8 cellular contexts compared by ENCODE assay signal in genomic region chr4:15469402-15470148, GRCh38. TPM values are rescaled to one million over a fixed set of nuclear protein-coding genes. Genes with fewer than 3 reads are reported as not detected.
DNase-seq lines count a peak whose midpoint lies in the region; ATAC-seq, FAIRE-seq and TF ChIP-seq lines count a peak whose summit lies in the region.

Gene CC2D2A (plus strand): TSS chr4:15469882. CDS start chr4:15475933, 6,051 bp downstream.

- no peaks in the 10 kb centered on the region for H3K9me2 ChIP-seq in GM23338 (ENCODE audit: insufficient read depth)

- ATAC-seq in GM23338 (peak; percentile 88), Panc1 (no peak), upper lobe of right lung (peak; percentile 96), HG03175 (IDR thresholded peaks at IDR 0.05; ENCODE audit: unreplicated experiment) (no peak)

- TF ChIP-seq CTCF in GM23338 (conservative IDR thresholded peaks at IDR 0.05; ENCODE audit: low read depth in 2 of 2) = no peak
- no peak for TF ChIP-seq CTCF in Panc1 (IDR thresholded peaks at IDR 0.05)
- TF ChIP-seq CTCF in upper lobe of right lung (IDR thresholded peaks at IDR 0.05) = no peak

- H3K9me3 Mint-ChIP-seq in GM23338 = no peaks in the 10 kb centered on the region

- no peaks in the 10 kb centered on the region for H3K36me3 Mint-ChIP-seq in GM23338 (ENCODE audit: low read depth)

- H3K27ac ChIP-seq in GM23338 (ENCODE audit: low read depth) = peak within 1 kb of the TSS; percentile 3; the same call in 1 of the 2 replicates
- H3K27ac ChIP-seq in Panc1 (ENCODE audit: low read length) = no peak within 1 kb of the TSS
- peak within 1 kb of the TSS in 1 of 2 donors; percentile 20 for H3K27ac ChIP-seq in esophagus (ENCODE audit: low read depth in 2 of 2, low read length in 1 of 2)
- H3K27ac ChIP-seq in upper lobe of right lung = peak within 1 kb of the TSS; percentile 74

- H3K27me3 Mint-ChIP-seq in GM23338 (ENCODE audit: insufficient read depth, low read depth, poor library complexity) = peaks cover 2% of the 10 kb centered on the region

- in situ Hi-C loops in Panc1 (cut with HindIII; ENCODE audit: low pct_unique_long_range_greater_than_20kb, low sequenced_read_pairs) = no loop called here

- CTCF ChIA-PET in Panc1 (lab: Charles Lee) = no interaction called here

- peak within 1 kb of the TSS; percentile 46 for H3K4me3 ChIP-seq in GM23338
- H3K4me3 ChIP-seq in Panc1 (ENCODE audit: low read depth in 2 of 2, low read length in 2 of 2) = peak within 1 kb of the TSS; percentile 25 to 29; a peak in 2 of 4 replicates
- H3K4me3 ChIP-seq in esophagus (ENCODE audit: low read depth in 1 of 2, low read length in 2 of 2) = peak within 1 kb of the TSS; percentile 26 to 48
- peak within 1 kb of the TSS; percentile 24 for H3K4me3 ChIP-seq in mononuclear cell (ENCODE audit: low read length)
- peak within 1 kb of the TSS; percentile 65 for H3K4me3 ChIP-seq in upper lobe of right lung

- peaks cover 37% of the 10 kb centered on the region for H3K4me1 Mint-ChIP-seq in GM23338

- peaks cover 31% of the 10 kb centered on the region for H3K4me1 ChIP-seq in GM23338 (ENCODE audit: insufficient read depth)
- no peaks in the 10 kb centered on the region for H3K4me1 ChIP-seq in Panc1 (ENCODE audit: control insufficient read depth, insufficient read depth, low read length)
- peaks cover 0 to 2% of the 10 kb centered on the region in 2 donors for H3K4me1 ChIP-seq in esophagus (ENCODE audit: control insufficient read depth in 2 of 2, insufficient read depth in 2 of 2, low read length in 1 of 2)
- peaks cover 11% of the 10 kb centered on the region for H3K4me1 ChIP-seq in mononuclear cell (ENCODE audit: insufficient read depth, low read length)
- H3K4me1 ChIP-seq in upper lobe of right lung = no peaks in the 10 kb centered on the region

- no peaks in the 10 kb centered on the region for H3F3A ChIP-seq in GM23338 (replicated peaks; ENCODE audit: low read depth)

- no peaks in the 10 kb centered on the region for H3K79me2 ChIP-seq in GM23338 (replicated peaks; ENCODE audit: insufficient read depth)

- no TSS peak for BruUV-seq in Panc1 (replicated peaks; lab: Mats Ljungman, UMichigan)

- peak within 1 kb of the TSS; percentile 95 for H2AFZ ChIP-seq in GM23338

- DNase-seq in GM23338 (ENCODE audit: low spot score) = peak; percentile 66
- DNase-seq in Panc1 (ENCODE audit: low read depth, low spot score) = no peak
- DNase-seq in upper lobe of right lung = no peak
- DNase-seq in RCC 7860 (ENCODE audit: low spot score) = no peak
- DNase-seq in COLO668 (lab: John Stamatoyannopoulos, UW; ENCODE audit: unreplicated experiment) = no peak

- FAIRE-seq in RCC 7860 (lab: Jason Lieb, UNC) = no peak

- peak within 1 kb of the TSS; percentile 33; the same call in 1 of the 2 replicates for H3K27ac Mint-ChIP-seq in GM23338

- H3K4me2 ChIP-seq in GM23338 = peak within 1 kb of the TSS; percentile 73

- H3K9me3 ChIP-seq in Panc1 (ENCODE audit: control insufficient read depth, insufficient read depth, low read depth, low read length) = no peaks in the 10 kb centered on the region
- H3K9me3 ChIP-seq in esophagus (ENCODE audit: control insufficient read depth in 2 of 2, insufficient read depth in 1 of 2, low read depth in 1 of 2, low read length in 1 of 2) = no peaks in the 10 kb centered on the region
- H3K9me3 ChIP-seq in mononuclear cell (ENCODE audit: low read depth, low read length) = no peaks in the 10 kb centered on the region
- no peaks in the 10 kb centered on the region for H3K9me3 ChIP-seq in upper lobe of right lung

- no peaks in the 10 kb centered on the region for H3K27me3 ChIP-seq in GM23338 (ENCODE audit: insufficient read depth)
- no peaks in the 10 kb centered on the region for H3K27me3 ChIP-seq in Panc1 (ENCODE audit: control insufficient read depth, insufficient read depth, low read length)
- no peaks in the 10 kb centered on the region for H3K27me3 ChIP-seq in esophagus (ENCODE audit: control insufficient read depth in 1 of 2, insufficient read depth in 2 of 2, low read length in 2 of 2)
- no peaks in the 10 kb centered on the region for H3K27me3 ChIP-seq in mononuclear cell (ENCODE audit: insufficient read depth, low read length)
- H3K27me3 ChIP-seq in upper lobe of right lung = no peaks in the 10 kb centered on the region

- POLR2A ChIA-PET in Panc1 (lab: Charles Lee) = no interaction called here

- 4 to 6% methylated on average over 15 of the region's 15 CpGs for WGBS in esophagus, 2 donors

- H4K20me1 ChIP-seq in GM23338 (replicated peaks; ENCODE audit: insufficient read depth) = no peaks in the 10 kb centered on the region

- intact Hi-C loops in Panc1 (cut with micrococcal nuclease; ENCODE audit: unreplicated experiment) (no loop called here), upper lobe of right lung (cut with DNase I) (no loop called here)

- H3K4me3 Mint-ChIP-seq in GM23338 = peak within 1 kb of the TSS; percentile 79

- H3K36me3 ChIP-seq in GM23338 (ENCODE audit: insufficient read depth) = no peaks in the 10 kb centered on the region
- H3K36me3 ChIP-seq in Panc1 (ENCODE audit: control insufficient read depth, insufficient read depth, low read length) = no peaks in the 10 kb centered on the region
- no peaks in the 10 kb centered on the region for H3K36me3 ChIP-seq in esophagus (ENCODE audit: control insufficient read depth in 2 of 2, insufficient read depth in 2 of 2, low read length in 1 of 2)
- no peaks in the 10 kb centered on the region for H3K36me3 ChIP-seq in upper lobe of right lung

TF ChIP-seq in GM23338, 12 proteins besides CTCF, POLR2A, EP300 and RAD21 (continues in another document):
- TF ChIP-seq EZH2phosphoT487 (IDR thresholded peaks at IDR 0.05; ENCODE audit: unreplicated experiment) (no peak), POLR2AphosphoS5 (IDR thresholded peaks at IDR 0.05; ENCODE audit: low read depth) (no peak), STAT1 (IDR thresholded peaks at IDR 0.05; ENCODE audit: unreplicated experiment) (no peak), ZNF331 (CRISPR knock-in tag; IDR thresholded peaks at IDR 0.05; ENCODE audit: low read depth) (no peak), ZNF114 (CRISPR knock-in tag; IDR thresholded peaks at IDR 0.05) (no peak), NANOG (IDR thresholded peaks at IDR 0.05; ENCODE audit: borderline replicate concordance) (no peak), CREB1 (CRISPR knock-in tag; IDR thresholded peaks at IDR 0.05; ENCODE audit: low read depth) (no peak)
- TF ChIP-seq, protein P1, sequence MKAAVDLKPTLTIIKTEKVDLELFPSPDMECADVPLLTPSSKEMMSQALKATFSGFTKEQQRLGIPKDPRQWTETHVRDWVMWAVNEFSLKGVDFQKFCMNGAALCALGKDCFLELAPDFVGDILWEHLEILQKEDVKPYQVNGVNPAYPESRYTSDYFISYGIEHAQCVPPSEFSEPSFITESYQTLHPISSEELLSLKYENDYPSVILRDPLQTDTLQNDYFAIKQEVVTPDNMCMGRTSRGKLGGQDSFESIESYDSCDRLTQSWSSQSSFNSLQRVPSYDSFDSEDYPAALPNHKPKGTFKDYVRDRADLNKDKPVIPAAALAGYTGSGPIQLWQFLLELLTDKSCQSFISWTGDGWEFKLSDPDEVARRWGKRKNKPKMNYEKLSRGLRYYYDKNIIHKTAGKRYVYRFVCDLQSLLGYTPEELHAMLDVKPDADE (IDR thresholded peaks at IDR 0.05) = no peak

RNA-seq across cellular contexts. Expression of gene CC2D2A, which starts in this region (rescaled TPM):
- total RNA-seq in GM23338 (2014; rRNA removed; shearing (Covaris generic)) = 9.4 and 15.8 TPM in 2 replicates
- polyA plus RNA-seq in GM23338 (2016; fragmentation: Nextera tagmentation; extraction: Ambion mirVana) (11.1 and 13.9 TPM in 2 replicates), esophagus (1 to 10 TPM; 4.0 to 4.5 TPM)
- total RNA-seq in Panc1 (2021; ENCODE audit: unreplicated experiment) (3.6 TPM), mononuclear cell (0.63 TPM), upper lobe of right lung (15.5 TPM)
- polyA plus RNA-seq in Panc1 (2012; ENCODE audit: insufficient read length) = 2.3 TPM

Comparison
In these comparisons a context has a peak if more than half of its experiments do, and no peak if none do; other contexts are left out.
1. ATAC-seq: peak in GM23338 (single experiment) and upper lobe of right lung (single experiment); none in Panc1 (single experiment) and HG03175 (single experiment).
2. Peak in every context shown above with its lines, with median percentiles within 50 percentile points of each other: H3K4me3 ChIP-seq.